13 cellular contexts compared by ENCODE assay signal in genomic region chr10:102401735-102402511, GRCh38. TPM values are rescaled to one million over a fixed set of nuclear protein-coding genes. Genes with fewer than 3 reads are reported as not detected.
DNase-seq lines count a peak whose midpoint lies in the region; ATAC-seq and TF ChIP-seq lines count a peak whose summit lies in the region.
"Had no signal": no experiment of that assay in that cellular context is flagged by ENCODE, and none has a peak within 500 bp of the region (broad histone marks: within the 10 kb centered on the region; RNA-seq: fewer than 3 reads in every experiment).

No MANE protein-coding gene starts in this region.

- H3K36me3 ChIP-seq in stomach smooth muscle (ENCODE audit: control insufficient read depth in 2 of 2, insufficient read depth in 2 of 2, low read length in 2 of 2) = peaks cover 32 to 41% of the 10 kb centered on the region in 2 donors

- peak overlapping the region; percentile 85 for H3K27ac ChIP-seq in RWPE1
- peak overlapping the region; percentile 100 for H3K27ac ChIP-seq in stomach smooth muscle (ENCODE audit: low read length)
- H3K27ac ChIP-seq: neutrophil had no signal

- H3K4me3 ChIP-seq in fibroblast of villous mesenchyme (ENCODE audit: low read depth, low read length) = no peak overlapping the region
- peak overlapping the region in 1 of 2 donors; percentile 22 for H3K4me3 ChIP-seq in stomach smooth muscle (ENCODE audit: low read length in 2 of 2)

- peaks cover 92% of the 10 kb centered on the region for H3K4me1 ChIP-seq in stomach smooth muscle (ENCODE audit: control insufficient read depth, insufficient read depth, low read length)

- peak overlapping the region; percentile 6 for H3K4me3 Mint-ChIP-seq in activated naive CD4-positive, alpha-beta T cell treated with anti-CD3 and anti-CD28 coated beads for 36 hours
- H3K4me3 Mint-ChIP-seq: activated CD4-positive, alpha-beta T cell treated with anti-CD3 and anti-CD28 coated beads for 36 hours had no signal

- TF ChIP-seq CTCF in RWPE1 (conservative IDR thresholded peaks at IDR 0.05; ENCODE audit: low read depth) (no peak), fibroblast of villous mesenchyme (IDR thresholded peaks at IDR 0.05; ENCODE audit: insufficient read depth, low read depth, low read length) (no peak)

- H3K27me3 Mint-ChIP-seq in activated naive CD4-positive, alpha-beta T cell treated with anti-CD3 and anti-CD28 coated beads for 36 hours (ENCODE audit: low read depth) = no peaks in the 10 kb centered on the region
- H3K27me3 Mint-ChIP-seq: activated CD4-positive, alpha-beta T cell treated with anti-CD3 and anti-CD28 coated beads for 36 hours had no signal

- peak overlapping the region; percentile 53 for H3K27ac Mint-ChIP-seq in activated naive CD4-positive, alpha-beta T cell treated with anti-CD3 and anti-CD28 coated beads for 36 hours
- H3K27ac Mint-ChIP-seq: activated CD4-positive, alpha-beta T cell treated with anti-CD3 and anti-CD28 coated beads for 36 hours had no signal

- no peak for DNase-seq in activated naive CD4-positive, alpha-beta T cell treated with anti-CD3 and anti-CD28 coated beads for 36 hours
- no peak for DNase-seq in activated naive CD4-positive, alpha-beta T cell treated with anti-CD3 and anti-CD28 coated beads, Interleukin-2, amount 50 U/mL, for 16 hours
- peak; percentile 94 for DNase-seq in RWPE1 (ENCODE audit: low spot score)
- peak; percentile 24 for DNase-seq in fibroblast of villous mesenchyme (ENCODE audit: low read depth)
- DNase-seq in GF-D8 (lab: John Stamatoyannopoulos, UW) = no peak
- DNase-seq: activated CD4-positive, alpha-beta T cell treated with anti-CD3 and anti-CD28 coated beads for 36 hours; effector CD8-positive, alpha-beta T cell; NCI-H2081 treated with DMSO at 0.1 percent for 48 hours had no signal

- no peaks in the 10 kb centered on the region for H3K9me3 ChIP-seq in stomach smooth muscle (ENCODE audit: control insufficient read depth in 2 of 2, low read length in 2 of 2)
- H3K9me3 ChIP-seq: neutrophil had no signal

- ATAC-seq in HG02610 (IDR thresholded peaks at IDR 0.05; ENCODE audit: unreplicated experiment) (no peak), HG02885 (IDR thresholded peaks at IDR 0.05; ENCODE audit: poor library complexity, unreplicated experiment) (no peak)
- ATAC-seq: activated CD4-positive, alpha-beta T cell treated with anti-CD3 and anti-CD28 coated beads for 36 hours; activated naive CD4-positive, alpha-beta T cell treated with anti-CD3 and anti-CD28 coated beads, Interleukin-2, amount 50 U/mL, for 72 hours had no signal

- CTCF ChIA-PET in activated naive CD4-positive, alpha-beta T cell treated with anti-CD3 and anti-CD28 coated beads for 36 hours (lab: Charles Lee) = interaction anchor here (2.6 kb wide), 1 partner anchor 19 kb away, joined by 12 read pairs; the partner anchor contains the start of gene FBXL15
- CTCF ChIA-PET in RWPE1 (lab: Yijun Ruan, JAX) = interaction anchor here (0.7 to 8.9 kb wide), 5 partner anchors 8 to 171 kb away, joined by 3 to 79 read pairs (median 5); partner anchors contain the start of gene FBXL15

- no peaks in the 10 kb centered on the region for H3K9me3 Mint-ChIP-seq in activated naive CD4-positive, alpha-beta T cell treated with anti-CD3 and anti-CD28 coated beads for 36 hours
- H3K9me3 Mint-ChIP-seq: activated naive CD4-positive, alpha-beta T cell treated with anti-CD3 and anti-CD28 coated beads, Interleukin-2, amount 50 U/mL, for 72 hours had no signal

- peak overlapping the region; percentile 29 to 51 for H3K9ac ChIP-seq in stomach smooth muscle (ENCODE audit: low read length in 2 of 2)

- peaks cover 42% of the 10 kb centered on the region for H3K4me1 Mint-ChIP-seq in activated naive CD4-positive, alpha-beta T cell treated with anti-CD3 and anti-CD28 coated beads for 36 hours (ENCODE audit: low read depth)

- intact Hi-C loops in activated naive CD4-positive, alpha-beta T cell treated with anti-CD3 and anti-CD28 coated beads for 36 hours (cut with micrococcal nuclease) = no loop called here

- H3K36me3 Mint-ChIP-seq in activated naive CD4-positive, alpha-beta T cell treated with anti-CD3 and anti-CD28 coated beads for 36 hours (ENCODE audit: low read depth) = peaks cover 50% of the 10 kb centered on the region

- POLR2A ChIA-PET in RWPE1 (lab: Yijun Ruan, JAX; ENCODE audit: low non-redundant PET) = no interaction called here

- no peaks in the 10 kb centered on the region for H3K27me3 ChIP-seq in stomach smooth muscle (ENCODE audit: control insufficient read depth in 1 of 2, insufficient read depth in 2 of 2, low read length in 2 of 2)

RNA-seq across cellular contexts. Expression of gene NFKB2, which starts 6.4 kb away (rescaled TPM):
- total RNA-seq in activated naive CD4-positive, alpha-beta T cell treated with anti-CD3 and anti-CD28 coated beads for 36 hours = 100 to 1,000 TPM; 328 to 345 TPM
- 16.8 and 37.6 TPM in 2 replicates for total RNA-seq in fibroblast of villous mesenchyme

RNA-seq across cellular contexts. Expression of gene PSD, which starts 16.7 kb away (rescaled TPM):
- total RNA-seq in activated naive CD4-positive, alpha-beta T cell treated with anti-CD3 and anti-CD28 coated beads for 36 hours = 1 to 10 TPM; 6.2 to 7.2 TPM
- 1.6 and 2.2 TPM in 2 replicates for total RNA-seq in fibroblast of villous mesenchyme

RNA-seq across cellular contexts. Expression of gene FBXL15, which starts 18.7 kb away (rescaled TPM):
- 10 to 100 TPM in 1 of 2 experiments, 1 to 10 TPM in 1; 9.9 to 10.8 TPM for total RNA-seq in activated naive CD4-positive, alpha-beta T cell treated with anti-CD3 and anti-CD28 coated beads for 36 hours
- 4.3 and 8.4 TPM in 2 replicates for total RNA-seq in fibroblast of villous mesenchyme

RNA-seq across cellular contexts. Expression of gene CUEDC2, which starts 30.5 kb away (rescaled TPM):
- 10 to 100 TPM; 63.3 to 64.4 TPM for total RNA-seq in activated naive CD4-positive, alpha-beta T cell treated with anti-CD3 and anti-CD28 coated beads for 36 hours
- total RNA-seq in fibroblast of villous mesenchyme = 51.0 and 54.8 TPM in 2 replicates

RNA-seq across cellular contexts. Expression of gene C10orf95, which starts 49.4 kb away (rescaled TPM):
- under 1 TPM; 0.14 to 0.15 TPM for total RNA-seq in activated naive CD4-positive, alpha-beta T cell treated with anti-CD3 and anti-CD28 coated beads for 36 hours
- not detected in 2 replicates for total RNA-seq in fibroblast of villous mesenchyme

Comparison
In these comparisons a context has a peak if more than half of its experiments do, and no peak if none do; other contexts are left out.
1. DNase-seq: peak in RWPE1 (single experiment) and fibroblast of villous mesenchyme (single experiment); none in activated naive CD4-positive, alpha-beta T cell treated with anti-CD3 and anti-CD28 coated beads for 36 hours (single experiment), activated naive CD4-positive, alpha-beta T cell treated with anti-CD3 and anti-CD28 coated beads, Interleukin-2, amount 50 U/mL, for 16 hours (single experiment) and GF-D8 (single experiment).